In genomic region chr2:18286897-18287296, GRCh38 we compare ENCODE assay signal across 25 cellular contexts.
"Had no signal": no experiment of that assay in that cellular context is flagged by ENCODE, and none has a peak within 500 bp of the region (broad histone marks: within the 10 kb centered on the region; RNA-seq: fewer than 3 reads in every experiment).

No MANE protein-coding gene starts in this region.

- H3K27ac ChIP-seq: neural progenitor cell, ovary, parathyroid adenoma, psoas muscle, right lobe of liver, sigmoid colon, stomach, thoracic aorta, thyroid gland, tibial nerve, upper lobe of left lung, uterus had no signal

- DNase-seq: natural killer cell; occipital lobe; ovary; posterior cingulate gyrus; psoas muscle; right cardiac atrium; right lobe of liver; sigmoid colon; small intestine; stimulated activated CD4-positive, alpha-beta T cell treated with anti-CD3 and anti-CD28 coated beads, Interleukin-15, amount 100 ng/mL, for 24 hours; stimulated activated CD4-positive, alpha-beta T cell treated with anti-CD3 and anti-CD28 coated beads, Interleukin-2, amount 100 ng/mL, for 24 hours; stimulated activated CD4-positive, alpha-beta T cell treated with anti-CD3 and anti-CD28 coated beads, Interleukin-2, amount 100 ng/mL, for 48 hours; stimulated activated CD4-positive, alpha-beta T cell treated with anti-CD3 and anti-CD28 coated beads, Interleukin-4, amount 100 ng/mL, for 24 hours; stimulated activated naive B cell treated with anti-CD40 and anti-IgM and Interleukin-4, amounts not matched to agents 10 μg/mL and 1 μg/mL and 100 μg/mL, for 72 hours; stimulated activated naive CD4-positive, alpha-beta T cell treated with Interleukin-2 at 50 U/mL for 16 hours; stomach; thyroid gland; trophoblast cell; upper lobe of left lung; uterus had no signal

- H3K36me3 ChIP-seq: neural progenitor cell, ovary, right lobe of liver, sigmoid colon, stomach, thoracic aorta, thyroid gland, tibial nerve, upper lobe of left lung, uterus had no signal

- H3K4me3 ChIP-seq: neural progenitor cell, ovary, psoas muscle, right lobe of liver, sigmoid colon, stomach, thoracic aorta, thyroid gland, tibial nerve, upper lobe of left lung, uterus had no signal

- H3K27me3 ChIP-seq: neural progenitor cell, ovary, right lobe of liver, sigmoid colon, stomach, thyroid gland, tibial nerve, upper lobe of left lung, uterus had no signal

- H3K4me1 ChIP-seq: neural progenitor cell, parathyroid adenoma, psoas muscle, right lobe of liver, sigmoid colon, stomach, thyroid gland, tibial nerve, upper lobe of left lung, uterus had no signal

- H3K9me3 ChIP-seq: ovary, psoas muscle, right lobe of liver, sigmoid colon, stomach, thoracic aorta, thyroid gland, upper lobe of left lung, uterus had no signal

- ATAC-seq: natural killer cell; psoas muscle; right cardiac atrium; right lobe of liver; stimulated activated effector memory CD8-positive, alpha-beta T cell treated with anti-CD3 and anti-CD28 coated beads, Interleukin-12 subunit alpha, Interleukin-12 subunit beta, amount 100 ng/mL, for 72 hours; stimulated activated naive B cell treated with anti-CD40 and anti-IgM and Interleukin-4, amounts not matched to agents 10 μg/mL and 1 μg/mL and 100 μg/mL, for 72 hours had no signal
